In the genomic region with DNA sequence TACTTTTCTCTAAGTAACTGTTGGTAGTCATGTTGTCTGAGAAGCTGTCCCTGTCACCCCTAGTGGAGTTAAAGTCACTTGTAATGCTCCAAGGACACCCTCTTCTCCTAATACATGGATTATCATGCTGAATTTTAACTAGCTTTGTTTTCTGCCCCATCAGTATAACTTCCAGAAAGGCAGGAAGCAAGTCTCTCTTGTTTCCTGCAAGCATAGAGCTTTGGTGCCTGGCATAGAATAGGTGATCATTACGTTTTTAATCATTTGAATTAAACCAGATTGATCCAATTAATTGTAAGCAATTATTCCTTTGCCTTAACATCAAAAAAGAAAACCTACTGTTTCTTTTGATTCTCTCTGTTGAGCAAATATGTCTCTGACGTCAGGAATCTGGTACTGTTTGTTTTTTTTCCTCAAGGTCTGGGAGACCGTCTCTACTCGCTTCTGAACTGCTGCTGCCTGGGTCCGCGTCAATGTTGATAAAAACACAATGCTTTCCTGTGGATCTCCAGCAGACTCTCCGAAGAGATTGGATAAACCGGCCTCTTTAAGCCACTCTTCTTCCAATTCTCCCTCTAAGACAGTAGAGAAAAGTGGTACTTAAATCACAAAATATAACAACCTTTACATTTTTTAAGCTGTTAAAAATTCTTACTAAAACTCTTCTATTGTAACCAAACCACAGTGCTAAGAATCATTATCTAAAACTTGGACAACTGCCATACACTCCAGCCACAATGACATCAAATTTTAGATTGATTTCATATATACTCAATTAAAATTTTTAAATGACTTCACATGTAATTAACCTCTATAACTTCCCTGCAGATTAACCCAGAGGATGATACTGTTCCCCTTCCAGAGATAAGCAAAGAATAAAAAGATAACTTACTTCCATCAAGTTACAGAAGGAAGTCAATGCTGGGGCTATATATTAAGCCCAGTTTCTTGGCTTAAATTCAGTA, we compare ENCODE assay signal across 1 cellular context.
A peak's percentile ranks its signal among the peaks of the same experiment; 100 is the strongest.
TF ChIP-seq lines count a peak whose summit lies in the region.

No MANE protein-coding gene starts in this region.

TF ChIP-seq in HepG2, 621 proteins besides CTCF, POLR2A, EP300 and RAD21 (continued from another document):
- TF ChIP-seq, protein P1, sequence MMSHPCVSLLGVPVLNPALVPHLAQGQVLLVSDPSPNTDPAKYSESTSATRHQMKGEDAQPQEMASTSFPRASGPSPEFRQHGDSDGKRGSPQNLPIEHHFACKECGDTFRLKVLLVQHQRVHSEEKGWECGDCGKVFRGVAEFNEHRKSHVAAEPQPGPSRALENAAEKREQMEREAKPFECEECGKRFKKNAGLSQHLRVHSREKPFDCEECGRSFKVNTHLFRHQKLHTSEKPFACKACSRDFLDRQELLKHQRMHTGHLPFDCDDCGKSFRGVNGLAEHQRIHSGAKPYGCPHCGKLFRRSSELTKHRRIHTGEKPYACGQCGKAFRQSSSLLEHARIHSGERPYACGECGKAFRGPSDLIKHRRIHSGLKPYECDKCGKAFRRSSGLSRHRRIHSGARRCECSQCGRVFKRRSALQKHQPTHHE (CRISPR knock-in tag; IDR thresholded peaks at IDR 0.05; ENCODE audit: borderline replicate concordance), result no peak
- TF ChIP-seq ZNF292 (CRISPR knock-in tag; IDR thresholded peaks at IDR 0.05; ENCODE audit: borderline replicate concordance, low read depth) (peak; percentile 66; the same call in 1 of the 2 replicates), HNF4A (CRISPR knock-in tag; IDR thresholded peaks at IDR 0.05) (0 out of 2 replicates have a peak, but pooled peaks have one; percentile 13), FOXK1 (CRISPR knock-in tag; IDR thresholded peaks at IDR 0.05; ENCODE audit: borderline replicate concordance, low read depth) (peak; percentile 31; the same call in 1 of the 2 replicates), POGZ (CRISPR knock-in tag; IDR thresholded peaks at IDR 0.05) (peak; percentile 49; the same call in 1 of the 2 replicates), ZNF350 (CRISPR knock-in tag; IDR thresholded peaks at IDR 0.05; ENCODE audit: borderline replicate concordance, low read depth) (no peak), NFYB (CRISPR knock-in tag; IDR thresholded peaks at IDR 0.05) (no peak), HMG20A (CRISPR knock-in tag; IDR thresholded peaks at IDR 0.05; ENCODE audit: borderline replicate concordance) (peak; percentile 62; the same call in 1 of the 2 replicates), TBL1XR1 (IDR thresholded peaks at IDR 0.05; ENCODE audit: borderline replicate concordance, low read length, partially characterized antibody) (peak; percentile 48), NAIF1 (CRISPR knock-in tag; IDR thresholded peaks at IDR 0.05; ENCODE audit: borderline replicate concordance) (no peak), ASH2L (IDR thresholded peaks at IDR 0.05; ENCODE audit: insufficient read length, low read depth, low read length) (peak; percentile 63), HOXA3 (CRISPR knock-in tag; IDR thresholded peaks at IDR 0.05) (peak; percentile 47; the same call in 1 of the 2 replicates), HMG20B (CRISPR knock-in tag; conservative IDR thresholded peaks at IDR 0.05) (0 out of 2 replicates have a peak, but pooled peaks have one; percentile 30), AKAP8 (CRISPR knock-in tag; IDR thresholded peaks at IDR 0.05) (no peak), ZBTB21 (CRISPR knock-in tag; IDR thresholded peaks at IDR 0.05) (peak; percentile 69; the same call in 1 of the 2 replicates), CBX2 (IDR thresholded peaks at IDR 0.05; ENCODE audit: low read depth, low read length) (no peak), CBX2 (CRISPR knock-in tag; IDR thresholded peaks at IDR 0.05; ENCODE audit: low read depth) (no peak)
- TF ChIP-seq, protein P2, sequence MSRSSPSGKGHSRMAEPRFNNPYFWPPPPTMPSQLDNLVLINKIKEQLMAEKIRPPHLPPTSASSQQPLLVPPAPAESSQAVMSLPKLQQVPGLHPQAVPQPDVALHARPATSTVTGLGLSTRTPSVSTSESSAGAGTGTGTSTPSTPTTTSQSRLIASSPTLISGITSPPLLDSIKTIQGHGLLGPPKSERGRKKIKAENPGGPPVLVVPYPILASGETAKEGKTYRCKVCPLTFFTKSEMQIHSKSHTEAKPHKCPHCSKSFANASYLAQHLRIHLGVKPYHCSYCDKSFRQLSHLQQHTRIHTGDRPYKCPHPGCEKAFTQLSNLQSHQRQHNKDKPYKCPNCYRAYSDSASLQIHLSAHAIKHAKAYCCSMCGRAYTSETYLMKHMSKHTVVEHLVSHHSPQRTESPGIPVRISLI (CRISPR knock-in tag; IDR thresholded peaks at IDR 0.05; ENCODE audit: borderline replicate concordance), result peak; percentile 85; the same call in 1 of the 2 replicates
- TF ChIP-seq, protein P3, sequence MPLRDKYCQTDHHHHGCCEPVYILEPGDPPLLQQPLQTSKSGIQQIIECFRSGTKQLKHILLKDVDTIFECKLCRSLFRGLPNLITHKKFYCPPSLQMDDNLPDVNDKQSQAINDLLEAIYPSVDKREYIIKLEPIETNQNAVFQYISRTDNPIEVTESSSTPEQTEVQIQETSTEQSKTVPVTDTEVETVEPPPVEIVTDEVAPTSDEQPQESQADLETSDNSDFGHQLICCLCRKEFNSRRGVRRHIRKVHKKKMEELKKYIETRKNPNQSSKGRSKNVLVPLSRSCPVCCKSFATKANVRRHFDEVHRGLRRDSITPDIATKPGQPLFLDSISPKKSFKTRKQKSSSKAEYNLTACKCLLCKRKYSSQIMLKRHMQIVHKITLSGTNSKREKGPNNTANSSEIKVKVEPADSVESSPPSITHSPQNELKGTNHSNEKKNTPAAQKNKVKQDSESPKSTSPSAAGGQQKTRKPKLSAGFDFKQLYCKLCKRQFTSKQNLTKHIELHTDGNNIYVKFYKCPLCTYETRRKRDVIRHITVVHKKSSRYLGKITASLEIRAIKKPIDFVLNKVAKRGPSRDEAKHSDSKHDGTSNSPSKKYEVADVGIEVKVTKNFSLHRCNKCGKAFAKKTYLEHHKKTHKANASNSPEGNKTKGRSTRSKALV (CRISPR knock-in tag; IDR thresholded peaks at IDR 0.05), result no peak
- TF ChIP-seq, protein P4, sequence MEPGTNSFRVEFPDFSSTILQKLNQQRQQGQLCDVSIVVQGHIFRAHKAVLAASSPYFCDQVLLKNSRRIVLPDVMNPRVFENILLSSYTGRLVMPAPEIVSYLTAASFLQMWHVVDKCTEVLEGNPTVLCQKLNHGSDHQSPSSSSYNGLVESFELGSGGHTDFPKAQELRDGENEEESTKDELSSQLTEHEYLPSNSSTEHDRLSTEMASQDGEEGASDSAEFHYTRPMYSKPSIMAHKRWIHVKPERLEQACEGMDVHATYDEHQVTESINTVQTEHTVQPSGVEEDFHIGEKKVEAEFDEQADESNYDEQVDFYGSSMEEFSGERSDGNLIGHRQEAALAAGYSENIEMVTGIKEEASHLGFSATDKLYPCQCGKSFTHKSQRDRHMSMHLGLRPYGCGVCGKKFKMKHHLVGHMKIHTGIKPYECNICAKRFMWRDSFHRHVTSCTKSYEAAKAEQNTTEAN (CRISPR knock-in tag; conservative IDR thresholded peaks at IDR 0.05), result no peak
- TF ChIP-seq, protein P5, sequence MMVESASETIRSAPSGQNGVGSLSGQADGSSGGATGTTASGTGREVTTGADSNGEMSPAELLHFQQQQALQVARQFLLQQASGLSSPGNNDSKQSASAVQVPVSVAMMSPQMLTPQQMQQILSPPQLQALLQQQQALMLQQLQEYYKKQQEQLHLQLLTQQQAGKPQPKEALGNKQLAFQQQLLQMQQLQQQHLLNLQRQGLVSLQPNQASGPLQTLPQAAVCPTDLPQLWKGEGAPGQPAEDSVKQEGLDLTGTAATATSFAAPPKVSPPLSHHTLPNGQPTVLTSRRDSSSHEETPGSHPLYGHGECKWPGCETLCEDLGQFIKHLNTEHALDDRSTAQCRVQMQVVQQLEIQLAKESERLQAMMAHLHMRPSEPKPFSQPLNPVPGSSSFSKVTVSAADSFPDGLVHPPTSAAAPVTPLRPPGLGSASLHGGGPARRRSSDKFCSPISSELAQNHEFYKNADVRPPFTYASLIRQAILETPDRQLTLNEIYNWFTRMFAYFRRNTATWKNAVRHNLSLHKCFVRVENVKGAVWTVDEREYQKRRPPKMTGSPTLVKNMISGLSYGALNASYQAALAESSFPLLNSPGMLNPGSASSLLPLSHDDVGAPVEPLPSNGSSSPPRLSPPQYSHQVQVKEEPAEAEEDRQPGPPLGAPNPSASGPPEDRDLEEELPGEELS (CRISPR knock-in tag; IDR thresholded peaks at IDR 0.05), result peak; percentile 39; the same call in 1 of the 2 replicates
- TF ChIP-seq, protein P6, sequence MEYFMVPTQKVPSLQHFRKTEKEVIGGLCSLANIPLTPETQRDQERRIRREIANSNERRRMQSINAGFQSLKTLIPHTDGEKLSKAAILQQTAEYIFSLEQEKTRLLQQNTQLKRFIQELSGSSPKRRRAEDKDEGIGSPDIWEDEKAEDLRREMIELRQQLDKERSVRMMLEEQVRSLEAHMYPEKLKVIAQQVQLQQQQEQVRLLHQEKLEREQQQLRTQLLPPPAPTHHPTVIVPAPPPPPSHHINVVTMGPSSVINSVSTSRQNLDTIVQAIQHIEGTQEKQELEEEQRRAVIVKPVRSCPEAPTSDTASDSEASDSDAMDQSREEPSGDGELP (IDR thresholded peaks at IDR 0.05; ENCODE audit: borderline replicate concordance, low read depth), result no peak
- TF ChIP-seq, protein P7, sequence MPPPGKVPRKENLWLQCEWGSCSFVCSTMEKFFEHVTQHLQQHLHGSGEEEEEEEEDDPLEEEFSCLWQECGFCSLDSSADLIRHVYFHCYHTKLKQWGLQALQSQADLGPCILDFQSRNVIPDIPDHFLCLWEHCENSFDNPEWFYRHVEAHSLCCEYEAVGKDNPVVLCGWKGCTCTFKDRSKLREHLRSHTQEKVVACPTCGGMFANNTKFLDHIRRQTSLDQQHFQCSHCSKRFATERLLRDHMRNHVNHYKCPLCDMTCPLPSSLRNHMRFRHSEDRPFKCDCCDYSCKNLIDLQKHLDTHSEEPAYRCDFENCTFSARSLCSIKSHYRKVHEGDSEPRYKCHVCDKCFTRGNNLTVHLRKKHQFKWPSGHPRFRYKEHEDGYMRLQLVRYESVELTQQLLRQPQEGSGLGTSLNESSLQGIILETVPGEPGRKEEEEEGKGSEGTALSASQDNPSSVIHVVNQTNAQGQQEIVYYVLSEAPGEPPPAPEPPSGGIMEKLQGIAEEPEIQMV (CRISPR knock-in tag; IDR thresholded peaks at IDR 0.05; ENCODE audit: low read depth), result peak; percentile 88
